ENCODE assay signal across 1 cellular context in genomic region chr7:143381427-143382125, GRCh38.
TF ChIP-seq lines count a peak whose summit lies in the region.

No MANE protein-coding gene starts in this region.

TF ChIP-seq in HepG2, 621 proteins besides CTCF, POLR2A, EP300 and RAD21:
- TF ChIP-seq HNRNPK (IDR thresholded peaks at IDR 0.05; ENCODE audit: low read depth, low read length, poor library complexity, severe bottlenecking), result peak; percentile 28
- peak; percentile 67 for TF ChIP-seq SRSF1 (optimal IDR thresholded peaks at IDR 0.05; ENCODE audit: low read depth, low read length)
- no peak for TF ChIP-seq ZMYM3 (CRISPR knock-in tag; IDR thresholded peaks at IDR 0.05)
- TF ChIP-seq SP4 (CRISPR knock-in tag; IDR thresholded peaks at IDR 0.05), result no peak
- no peak for TF ChIP-seq CEBPZ (IDR thresholded peaks at IDR 0.05; ENCODE audit: low read length)
- TF ChIP-seq RBFOX2 (IDR thresholded peaks at IDR 0.05; ENCODE audit: low read depth, low read length), result 0 out of 2 replicates have a peak, but pooled peaks have one; percentile 10
- TF ChIP-seq ZNF580 (CRISPR knock-in tag; IDR thresholded peaks at IDR 0.05; ENCODE audit: borderline replicate concordance, low read depth), result no peak
- TF ChIP-seq ZNF543 (CRISPR knock-in tag; IDR thresholded peaks at IDR 0.05), result 0 out of 2 replicates have a peak, but pooled peaks have one; percentile 29
- peak; percentile 48; the same call in 1 of the 2 replicates for TF ChIP-seq ZFP91 (CRISPR knock-in tag; IDR thresholded peaks at IDR 0.05; ENCODE audit: borderline replicate concordance)
- peak; percentile 25 for TF ChIP-seq RBM39 (IDR thresholded peaks at IDR 0.05; ENCODE audit: low read depth, low read length, poor library complexity, severe bottlenecking)
- TF ChIP-seq GATAD2A (CRISPR knock-in tag; IDR thresholded peaks at IDR 0.05), result no peak
- peak; percentile 27 for TF ChIP-seq XRCC5 (optimal IDR thresholded peaks at IDR 0.05; ENCODE audit: low read length)
- 0 out of 2 replicates have a peak, but pooled peaks have one; percentile 5 for TF ChIP-seq ZNF850 (CRISPR knock-in tag; conservative IDR thresholded peaks at IDR 0.05)
- no peak for TF ChIP-seq TBX3 (IDR thresholded peaks at IDR 0.05; ENCODE audit: borderline replicate concordance)
- no peak for TF ChIP-seq ZBTB7A (CRISPR knock-in tag; IDR thresholded peaks at IDR 0.05)
- no peak for TF ChIP-seq NFAT5 (CRISPR knock-in tag; IDR thresholded peaks at IDR 0.05)
- TF ChIP-seq ZNF230 (CRISPR knock-in tag; IDR thresholded peaks at IDR 0.05), result no peak
- TF ChIP-seq YY1 (IDR thresholded peaks at IDR 0.05; ENCODE audit: insufficient read depth, insufficient replicate concordance, low read depth, low read length), result peak; percentile 10
- TF ChIP-seq PATZ1 (CRISPR knock-in tag; IDR thresholded peaks at IDR 0.05), result peak; percentile 19; the same call in 1 of the 2 replicates
- peak; percentile 65 for TF ChIP-seq AGO2 (optimal IDR thresholded peaks at IDR 0.05; ENCODE audit: low read depth, low read length)
- TF ChIP-seq ZNF280B (CRISPR knock-in tag; IDR thresholded peaks at IDR 0.05; ENCODE audit: borderline replicate concordance), result no peak
TF ChIP-seq in HepG2: peak in this region for 11.
